1 cellular context compared by ENCODE assay signal in genomic region chr16:19094542-19095365, GRCh38.
TF ChIP-seq lines count a peak whose summit lies in the region.

No MANE protein-coding gene starts in this region.

TF ChIP-seq in HepG2, 621 proteins besides CTCF, POLR2A, EP300 and RAD21 (continued from another document and continues in another):
- TF ChIP-seq TRAFD1 (CRISPR knock-in tag; IDR thresholded peaks at IDR 0.05; ENCODE audit: borderline replicate concordance) = no peak
- TF ChIP-seq CEBPZ (IDR thresholded peaks at IDR 0.05; ENCODE audit: low read length) = no peak
- no peak for TF ChIP-seq ZNF143 (CRISPR knock-in tag; IDR thresholded peaks at IDR 0.05)
- TF ChIP-seq, protein P1, sequence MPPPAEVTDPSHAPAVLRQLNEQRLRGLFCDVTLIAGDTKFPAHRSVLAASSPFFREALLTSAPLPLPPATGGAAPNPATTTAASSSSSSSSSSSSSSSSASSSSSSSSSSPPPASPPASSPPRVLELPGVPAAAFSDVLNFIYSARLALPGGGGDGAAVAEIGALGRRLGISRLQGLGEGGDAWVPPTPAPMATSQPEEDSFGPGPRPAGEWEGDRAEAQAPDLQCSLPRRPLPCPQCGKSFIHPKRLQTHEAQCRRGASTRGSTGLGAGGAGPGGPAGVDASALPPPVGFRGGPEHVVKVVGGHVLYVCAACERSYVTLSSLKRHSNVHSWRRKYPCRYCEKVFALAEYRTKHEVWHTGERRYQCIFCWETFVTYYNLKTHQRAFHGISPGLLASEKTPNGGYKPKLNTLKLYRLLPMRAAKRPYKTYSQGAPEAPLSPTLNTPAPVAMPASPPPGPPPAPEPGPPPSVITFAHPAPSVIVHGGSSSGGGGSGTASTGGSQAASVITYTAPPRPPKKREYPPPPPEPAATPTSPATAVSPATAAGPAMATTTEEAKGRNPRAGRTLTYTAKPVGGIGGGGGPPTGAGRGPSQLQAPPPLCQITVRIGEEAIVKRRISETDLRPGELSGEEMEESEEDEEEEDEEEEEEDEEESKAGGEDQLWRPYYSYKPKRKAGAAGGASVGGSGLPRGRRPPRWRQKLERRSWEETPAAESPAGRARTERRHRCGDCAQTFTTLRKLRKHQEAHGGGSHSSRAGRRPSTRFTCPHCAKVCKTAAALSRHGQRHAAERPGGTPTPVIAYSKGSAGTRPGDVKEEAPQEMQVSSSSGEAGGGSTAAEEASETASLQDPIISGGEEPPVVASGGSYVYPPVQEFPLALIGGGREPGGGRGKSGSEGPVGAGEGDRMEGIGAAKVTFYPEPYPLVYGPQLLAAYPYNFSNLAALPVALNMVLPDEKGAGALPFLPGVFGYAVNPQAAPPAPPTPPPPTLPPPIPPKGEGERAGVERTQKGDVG (CRISPR knock-in tag; IDR thresholded peaks at IDR 0.05; ENCODE audit: borderline replicate concordance) = no peak
- TF ChIP-seq ATF1 (CRISPR knock-in tag; IDR thresholded peaks at IDR 0.05) = no peak
- TF ChIP-seq GTF3A (CRISPR knock-in tag; conservative IDR thresholded peaks at IDR 0.05) = no peak
- peak; percentile 37; the same call in 1 of the 2 replicates for TF ChIP-seq GMEB1 (CRISPR knock-in tag; IDR thresholded peaks at IDR 0.05; ENCODE audit: borderline replicate concordance)
- TF ChIP-seq EZH2 (conservative IDR thresholded peaks at IDR 0.05; ENCODE audit: low read depth, low read length) = no peak
- TF ChIP-seq MIER2 (CRISPR knock-in tag; IDR thresholded peaks at IDR 0.05) = no peak
- no peak for TF ChIP-seq MYC (CRISPR knock-in tag; IDR thresholded peaks at IDR 0.05; ENCODE audit: borderline replicate concordance)
- no peak for TF ChIP-seq ZNF354B (CRISPR knock-in tag; IDR thresholded peaks at IDR 0.05)
- 0 out of 2 replicates have a peak, but pooled peaks have one; percentile 33 for TF ChIP-seq KDM4B (CRISPR knock-in tag; IDR thresholded peaks at IDR 0.05)
- TF ChIP-seq RXRB (CRISPR knock-in tag; IDR thresholded peaks at IDR 0.05; ENCODE audit: borderline replicate concordance) = no peak; the same call in 1 of the 2 replicates
- TF ChIP-seq IRX3 (CRISPR knock-in tag; IDR thresholded peaks at IDR 0.05; ENCODE audit: borderline replicate concordance, low read depth) = no peak
- TF ChIP-seq ZNF562 (CRISPR knock-in tag; IDR thresholded peaks at IDR 0.05; ENCODE audit: borderline replicate concordance) = no peak
- TF ChIP-seq SMYD3 (CRISPR knock-in tag; IDR thresholded peaks at IDR 0.05) = no peak
- TF ChIP-seq, protein P2, sequence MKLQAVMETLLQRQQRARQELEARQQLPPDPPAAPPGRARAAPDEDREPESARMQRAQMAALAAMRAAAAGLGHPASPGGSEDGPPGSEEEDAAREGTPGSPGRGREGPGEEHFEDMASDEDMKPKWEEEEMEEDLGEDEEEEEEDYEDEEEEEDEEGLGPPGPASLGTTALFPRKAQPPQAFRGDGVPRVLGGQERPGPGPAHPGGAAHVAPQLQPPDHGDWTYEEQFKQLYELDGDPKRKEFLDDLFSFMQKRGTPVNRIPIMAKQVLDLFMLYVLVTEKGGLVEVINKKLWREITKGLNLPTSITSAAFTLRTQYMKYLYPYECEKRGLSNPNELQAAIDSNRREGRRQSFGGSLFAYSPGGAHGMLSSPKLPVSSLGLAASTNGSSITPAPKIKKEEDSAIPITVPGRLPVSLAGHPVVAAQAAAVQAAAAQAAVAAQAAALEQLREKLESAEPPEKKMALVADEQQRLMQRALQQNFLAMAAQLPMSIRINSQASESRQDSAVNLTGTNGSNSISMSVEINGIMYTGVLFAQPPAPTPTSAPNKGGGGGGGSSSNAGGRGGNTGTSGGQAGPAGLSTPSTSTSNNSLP (IDR thresholded peaks at IDR 0.05; ENCODE audit: low read depth, low read length) = peak; percentile 48; the same call in 1 of the 2 replicates
- no peak for TF ChIP-seq BHLHE40 (IDR thresholded peaks at IDR 0.05; ENCODE audit: low read length)
- no peak for TF ChIP-seq ZNF841 (CRISPR knock-in tag; IDR thresholded peaks at IDR 0.05; ENCODE audit: borderline replicate concordance)
- TF ChIP-seq CC2D1A (CRISPR knock-in tag; IDR thresholded peaks at IDR 0.05) = no peak
- TF ChIP-seq MXD4 (CRISPR knock-in tag; IDR thresholded peaks at IDR 0.05) = peak; percentile 77; the same call in 1 of the 2 replicates
- no peak for TF ChIP-seq ZNF24 (IDR thresholded peaks at IDR 0.05)
- TF ChIP-seq ZBTB21 (CRISPR knock-in tag; IDR thresholded peaks at IDR 0.05) = no peak
- no peak for TF ChIP-seq CHD2 (IDR thresholded peaks at IDR 0.05; ENCODE audit: low read depth, low read length)
- no peak for TF ChIP-seq CENPT (CRISPR knock-in tag; IDR thresholded peaks at IDR 0.05; ENCODE audit: low read depth)
- TF ChIP-seq CSRNP2 (CRISPR knock-in tag; conservative IDR thresholded peaks at IDR 0.05; ENCODE audit: low read depth) = no peak
- TF ChIP-seq, protein P3, sequence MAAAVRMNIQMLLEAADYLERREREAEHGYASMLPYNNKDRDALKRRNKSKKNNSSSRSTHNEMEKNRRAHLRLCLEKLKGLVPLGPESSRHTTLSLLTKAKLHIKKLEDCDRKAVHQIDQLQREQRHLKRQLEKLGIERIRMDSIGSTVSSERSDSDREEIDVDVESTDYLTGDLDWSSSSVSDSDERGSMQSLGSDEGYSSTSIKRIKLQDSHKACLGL (CRISPR knock-in tag; IDR thresholded peaks at IDR 0.05) = no peak
- TF ChIP-seq ZNF740 (CRISPR knock-in tag; IDR thresholded peaks at IDR 0.05) = no peak
- TF ChIP-seq ZNF607 (CRISPR knock-in tag; IDR thresholded peaks at IDR 0.05; ENCODE audit: borderline replicate concordance) = no peak
- no peak for TF ChIP-seq ZNF224 (CRISPR knock-in tag; IDR thresholded peaks at IDR 0.05)
- no peak for TF ChIP-seq ZBTB7A (CRISPR knock-in tag; IDR thresholded peaks at IDR 0.05)
- no peak for TF ChIP-seq ZNF234 (CRISPR knock-in tag; conservative IDR thresholded peaks at IDR 0.05)
- no peak for TF ChIP-seq ZNF296 (CRISPR knock-in tag; conservative IDR thresholded peaks at IDR 0.05)
- TF ChIP-seq TCF12 (IDR thresholded peaks at IDR 0.05) = no peak
- TF ChIP-seq TCF12 (CRISPR knock-in tag; IDR thresholded peaks at IDR 0.05) = no peak
- no peak for TF ChIP-seq ONECUT2 (CRISPR knock-in tag; IDR thresholded peaks at IDR 0.05)
- no peak for TF ChIP-seq HMG20A (CRISPR knock-in tag; IDR thresholded peaks at IDR 0.05; ENCODE audit: borderline replicate concordance)
- TF ChIP-seq, protein P4, sequence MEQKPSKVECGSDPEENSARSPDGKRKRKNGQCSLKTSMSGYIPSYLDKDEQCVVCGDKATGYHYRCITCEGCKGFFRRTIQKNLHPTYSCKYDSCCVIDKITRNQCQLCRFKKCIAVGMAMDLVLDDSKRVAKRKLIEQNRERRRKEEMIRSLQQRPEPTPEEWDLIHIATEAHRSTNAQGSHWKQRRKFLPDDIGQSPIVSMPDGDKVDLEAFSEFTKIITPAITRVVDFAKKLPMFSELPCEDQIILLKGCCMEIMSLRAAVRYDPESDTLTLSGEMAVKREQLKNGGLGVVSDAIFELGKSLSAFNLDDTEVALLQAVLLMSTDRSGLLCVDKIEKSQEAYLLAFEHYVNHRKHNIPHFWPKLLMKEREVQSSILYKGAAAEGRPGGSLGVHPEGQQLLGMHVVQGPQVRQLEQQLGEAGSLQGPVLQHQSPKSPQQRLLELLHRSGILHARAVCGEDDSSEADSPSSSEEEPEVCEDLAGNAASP (CRISPR knock-in tag; IDR thresholded peaks at IDR 0.05; ENCODE audit: borderline replicate concordance) = no peak
- TF ChIP-seq, protein P5, sequence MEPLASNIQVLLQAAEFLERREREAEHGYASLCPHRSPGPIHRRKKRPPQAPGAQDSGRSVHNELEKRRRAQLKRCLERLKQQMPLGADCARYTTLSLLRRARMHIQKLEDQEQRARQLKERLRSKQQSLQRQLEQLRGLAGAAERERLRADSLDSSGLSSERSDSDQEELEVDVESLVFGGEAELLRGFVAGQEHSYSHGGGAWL (CRISPR knock-in tag; IDR thresholded peaks at IDR 0.05) = no peak
- TF ChIP-seq HDAC6 (IDR thresholded peaks at IDR 0.05; ENCODE audit: low read depth, low read length) = no peak
- TF ChIP-seq CERS6 (CRISPR knock-in tag; IDR thresholded peaks at IDR 0.05) = no peak
- no peak for TF ChIP-seq ZNF709 (CRISPR knock-in tag; IDR thresholded peaks at IDR 0.05)
- TF ChIP-seq GATAD2A (CRISPR knock-in tag; IDR thresholded peaks at IDR 0.05) = no peak; the same call in 1 of the 2 replicates
- TF ChIP-seq ISX (CRISPR knock-in tag; conservative IDR thresholded peaks at IDR 0.05) = no peak
